ENCODE assay signal across 18 cellular contexts in genomic region chr10:122196218-122196617, GRCh38.
"Had no signal": no experiment of that assay in that cellular context is flagged by ENCODE, and none has a peak within 500 bp of the region (broad histone marks: within the 10 kb centered on the region; RNA-seq: fewer than 3 reads in every experiment).

No MANE protein-coding gene starts in this region.

- H3K4me1 ChIP-seq: esophagus squamous epithelium, testis, upper lobe of right lung, vagina had no signal

- H3K27ac ChIP-seq: epithelial cell of prostate, esophagus squamous epithelium, ovary, testis, tibial nerve, upper lobe of right lung, vagina had no signal

- H3K27me3 ChIP-seq: esophagus squamous epithelium, ovary, testis, tibial nerve, upper lobe of right lung, vagina had no signal

- ATAC-seq: effector memory CD8-positive, alpha-beta T cell; left colon; naive thymus-derived CD4-positive, alpha-beta T cell; right cardiac atrium; stimulated activated naive B cell treated with anti-CD40 and anti-IgM and Interleukin-4, amounts not matched to agents 10 μg/mL and 1 μg/mL and 100 μg/mL, for 72 hours; stimulated activated naive CD8-positive, alpha-beta T cell treated with anti-CD3 and anti-CD28 coated beads, Interleukin-15, amount 100 ng/mL, for 72 hours; upper lobe of right lung had no signal

- H3K27ac Mint-ChIP-seq: effector memory CD8-positive, alpha-beta T cell; naive thymus-derived CD4-positive, alpha-beta T cell; stimulated activated naive B cell treated with anti-CD40 and anti-IgM and Interleukin-4, amounts not matched to agents 10 μg/mL and 1 μg/mL and 100 μg/mL, for 72 hours; stimulated activated naive CD8-positive, alpha-beta T cell treated with anti-CD3 and anti-CD28 coated beads, Interleukin-15, amount 100 ng/mL, for 72 hours had no signal

- H3K4me1 Mint-ChIP-seq: naive thymus-derived CD4-positive, alpha-beta T cell; stimulated activated naive B cell treated with anti-CD40 and anti-IgM and Interleukin-4, amounts not matched to agents 10 μg/mL and 1 μg/mL and 100 μg/mL, for 72 hours; stimulated activated naive CD8-positive, alpha-beta T cell treated with anti-CD3 and anti-CD28 coated beads, Interleukin-15, amount 100 ng/mL, for 72 hours had no signal

- H3K27me3 Mint-ChIP-seq: stimulated activated naive B cell treated with anti-CD40 and anti-IgM and Interleukin-4, amounts not matched to agents 10 μg/mL and 1 μg/mL and 100 μg/mL, for 72 hours; stimulated activated naive CD8-positive, alpha-beta T cell treated with anti-CD3 and anti-CD28 coated beads, Interleukin-15, amount 100 ng/mL, for 72 hours had no signal

- H3K4me3 ChIP-seq: esophagus squamous epithelium, ovary, testis, tibial nerve, upper lobe of right lung, vagina had no signal

- H3K9me3 ChIP-seq: esophagus squamous epithelium, ovary, testis, tibial nerve, upper lobe of right lung, vagina had no signal

- H3K36me3 Mint-ChIP-seq: naive thymus-derived CD4-positive, alpha-beta T cell; stimulated activated naive B cell treated with anti-CD40 and anti-IgM and Interleukin-4, amounts not matched to agents 10 μg/mL and 1 μg/mL and 100 μg/mL, for 72 hours had no signal

- H3K9me3 Mint-ChIP-seq: effector memory CD8-positive, alpha-beta T cell; naive thymus-derived CD4-positive, alpha-beta T cell; stimulated activated naive CD8-positive, alpha-beta T cell treated with anti-CD3 and anti-CD28 coated beads, Interleukin-15, amount 100 ng/mL, for 72 hours had no signal

- H3K4me3 Mint-ChIP-seq: effector memory CD8-positive, alpha-beta T cell; naive thymus-derived CD4-positive, alpha-beta T cell; stimulated activated naive B cell treated with anti-CD40 and anti-IgM and Interleukin-4, amounts not matched to agents 10 μg/mL and 1 μg/mL and 100 μg/mL, for 72 hours; stimulated activated naive CD8-positive, alpha-beta T cell treated with anti-CD3 and anti-CD28 coated beads, Interleukin-15, amount 100 ng/mL, for 72 hours had no signal

- H3K36me3 ChIP-seq: ovary had no signal

- DNase-seq: effector memory CD8-positive, alpha-beta T cell; esophagus squamous epithelium; foreskin fibroblast; head of caudate nucleus; hippocampal formation; left colon; naive thymus-derived CD4-positive, alpha-beta T cell; nucleus accumbens; ovary; right cardiac atrium; stimulated activated CD4-positive, alpha-beta T cell treated with anti-CD3 and anti-CD28 coated beads, Interleukin-4, amount 100 ng/mL, for 24 hours; stimulated activated naive B cell treated with anti-CD40 and anti-IgM and Interleukin-4, amounts not matched to agents 10 μg/mL and 1 μg/mL and 100 μg/mL, for 72 hours; stimulated activated naive CD8-positive, alpha-beta T cell treated with anti-CD3 and anti-CD28 coated beads, Interleukin-15, amount 100 ng/mL, for 72 hours; testis; upper lobe of right lung had no signal
